In genomic region chr11:117796456-117797428, GRCh38 we compare ENCODE assay signal across 8 cellular contexts.
DNase-seq lines count a peak whose midpoint lies in the region; ATAC-seq lines count a peak whose summit lies in the region.

Gene DSCAML1 (minus strand): TSS chr11:117797216. CDS start chr11:117797079, 137 bp downstream.

- H3K4me1 ChIP-seq in HUES48 (ENCODE audit: control insufficient read depth, insufficient read depth, low read length), result peaks cover 13% of the 10 kb centered on the region

- no peaks in the 10 kb centered on the region for H3K36me3 ChIP-seq in HUES48 (ENCODE audit: control insufficient read depth, insufficient read depth, low read length)

- H3K9ac ChIP-seq in HUES48 (ENCODE audit: low read depth, low read length), result no peak within 1 kb of the TSS

- no peaks in the 10 kb centered on the region for H3K9me3 ChIP-seq in HUES48 (ENCODE audit: control insufficient read depth, insufficient read depth, low read length)

- H3K27me3 ChIP-seq in HUES48 (ENCODE audit: control insufficient read depth, insufficient read depth, low read length), result peaks cover 75% of the 10 kb centered on the region

- H3K4me3 ChIP-seq in HUES48 (ENCODE audit: low read depth, low read length), result peak within 1 kb of the TSS; percentile 63

- peak; percentile 78 for DNase-seq in activated CD8-positive, alpha-beta memory T cell treated with anti-CD3 and anti-CD28 coated beads for 24 hours
- DNase-seq in head of caudate nucleus (peak in 39 of 42 donors; percentile 63 to 90 (median 81)), posterior cingulate gyrus (peak; percentile 64 to 96 (median 76))

- no peak for ATAC-seq in GM21360 (IDR thresholded peaks at IDR 0.05; ENCODE audit: unreplicated experiment)
- ATAC-seq in HG02763 (IDR thresholded peaks at IDR 0.05; ENCODE audit: unreplicated experiment), result no peak
- no peak for ATAC-seq in GM19463 (IDR thresholded peaks at IDR 0.05; ENCODE audit: unreplicated experiment)
- no peak for ATAC-seq in GM18517 (IDR thresholded peaks at IDR 0.05; ENCODE audit: unreplicated experiment)

- intact Hi-C loops in head of caudate nucleus (cut with DNase I), result loop anchor here (10.0 kb wide), 3 partner anchors 122 to 262 kb away; no protein-coding TSS in a partner anchor
- intact Hi-C loops in posterior cingulate gyrus (cut with DNase I), result loop anchor here (5.0 to 10.0 kb wide), 2 partner anchors 62 to 129 kb away; no protein-coding TSS in a partner anchor

- H3K27ac ChIP-seq in HUES48 (ENCODE audit: low read depth, low read length), result no peak within 1 kb of the TSS
